Comparison of ENCODE assay signal across 14 cellular contexts in the genomic region with DNA sequence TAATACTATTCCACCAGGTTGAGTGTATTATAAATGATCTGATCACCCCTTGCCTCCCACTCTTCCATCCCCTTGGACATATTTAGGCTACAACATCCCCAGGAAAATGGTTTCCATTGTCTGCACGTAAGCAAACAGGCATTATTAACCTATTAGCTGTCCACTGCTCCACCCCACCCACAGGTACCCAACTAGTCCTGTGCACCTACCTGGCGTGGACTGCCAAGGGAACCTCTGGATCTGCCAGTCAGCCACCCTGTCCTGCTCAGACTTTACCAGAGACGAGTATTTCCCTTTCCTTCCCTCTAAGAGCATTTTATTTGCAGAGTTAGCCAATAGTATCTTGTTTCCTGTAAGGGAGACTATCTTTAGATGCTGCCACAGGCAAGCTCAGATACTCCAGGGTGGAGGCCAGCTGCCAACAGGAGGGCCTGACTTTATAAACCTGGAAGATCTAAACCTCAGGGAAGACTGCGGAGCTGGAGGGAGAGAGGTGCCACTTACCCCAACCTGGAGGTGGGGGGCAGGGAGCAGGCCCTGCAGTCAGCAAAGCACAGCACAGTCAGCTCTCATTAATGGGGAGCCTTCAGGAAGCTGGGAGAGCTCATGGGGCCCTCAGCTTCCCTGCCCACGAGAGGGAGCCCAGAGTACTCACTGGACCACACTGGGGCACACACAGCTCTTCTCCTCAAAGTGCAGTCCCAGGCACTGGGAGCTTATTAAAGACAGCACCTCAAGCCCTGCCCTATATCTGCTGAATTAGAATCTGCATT. TPM values are rescaled to one million over a fixed set of nuclear protein-coding genes. Genes with fewer than 3 reads are reported as not detected.
A peak's percentile ranks its signal among the peaks of the same experiment; 100 is the strongest.
DNase-seq lines count a peak whose midpoint lies in the region; ATAC-seq and TF ChIP-seq lines count a peak whose summit lies in the region.
"Had no signal": no experiment of that assay in that cellular context is flagged by ENCODE, and none has a peak within 500 bp of the region (broad histone marks: within the 10 kb centered on the region; RNA-seq: fewer than 3 reads in every experiment).

A gene with protein sequence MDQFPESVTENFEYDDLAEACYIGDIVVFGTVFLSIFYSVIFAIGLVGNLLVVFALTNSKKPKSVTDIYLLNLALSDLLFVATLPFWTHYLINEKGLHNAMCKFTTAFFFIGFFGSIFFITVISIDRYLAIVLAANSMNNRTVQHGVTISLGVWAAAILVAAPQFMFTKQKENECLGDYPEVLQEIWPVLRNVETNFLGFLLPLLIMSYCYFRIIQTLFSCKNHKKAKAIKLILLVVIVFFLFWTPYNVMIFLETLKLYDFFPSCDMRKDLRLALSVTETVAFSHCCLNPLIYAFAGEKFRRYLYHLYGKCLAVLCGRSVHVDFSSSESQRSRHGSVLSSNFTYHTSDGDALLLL (minus strand): TSS at position 292 of the 773 bp plus-strand sequence. CDS start 13,527 bp downstream, outside the sequence.

- peaks cover 17% of the 10 kb centered on the region for H3K27me3 Mint-ChIP-seq in T-helper 1 cell treated with Interleukin-12 subunit alpha and Interleukin-12 subunit beta and Interleukin-4 antibody, amounts not matched to agents 30 μg/mL and 1 μg/mL, for 36 hours (ENCODE audit: low read depth)
- peaks cover 2 to 20% (median 8%) of the 10 kb centered on the region in 3 donors for H3K27me3 Mint-ChIP-seq in immature natural killer cell (ENCODE audit: low read depth in 3 of 3)

- H3K9me3 Mint-ChIP-seq in T-helper 1 cell treated with Interleukin-12 subunit alpha and Interleukin-12 subunit beta and Interleukin-4 antibody, amounts not matched to agents 30 μg/mL and 1 μg/mL, for 36 hours: no peaks in the 10 kb centered on the region
- peaks cover 0 to 3% (median 0%) of the 10 kb centered on the region in 6 donors for H3K9me3 Mint-ChIP-seq in immature natural killer cell

- H3K36me3 ChIP-seq in right atrium auricular region (no peaks in the 10 kb centered on the region), upper lobe of right lung (no peaks in the 10 kb centered on the region)
- H3K36me3 ChIP-seq: adrenal gland, transverse colon had no signal

- intact Hi-C loops in Right ventricle myocardium inferior (cut with DNase I): no loop called here
- intact Hi-C loops in upper lobe of right lung (cut with DNase I): loop anchor here (10.0 kb wide), 2 partner anchors 75 to 155 kb away; no protein-coding TSS in a partner anchor

- ATAC-seq in Right ventricle myocardium inferior (peak; percentile 51), upper lobe of right lung (peak; percentile 56), GM19351 (IDR thresholded peaks at IDR 0.05; ENCODE audit: unreplicated experiment) (no peak)
- ATAC-seq: activated CD4-positive, CD25-positive, alpha-beta regulatory T cell treated with anti-CD3 and anti-CD28 coated beads, Interleukin-2, amount 50 U/mL, for 24 hours had no signal

- peaks cover 64% of the 10 kb centered on the region for H3K4me1 Mint-ChIP-seq in T-helper 1 cell treated with Interleukin-12 subunit alpha and Interleukin-12 subunit beta and Interleukin-4 antibody, amounts not matched to agents 30 μg/mL and 1 μg/mL, for 36 hours (ENCODE audit: low read depth)
- peaks cover 63 to 64% of the 10 kb centered on the region in 2 donors for H3K4me1 Mint-ChIP-seq in immature natural killer cell

- peak within 1 kb of the TSS; percentile 56 for H3K27ac Mint-ChIP-seq in T-helper 1 cell treated with Interleukin-12 subunit alpha and Interleukin-12 subunit beta and Interleukin-4 antibody, amounts not matched to agents 30 μg/mL and 1 μg/mL, for 36 hours
- H3K27ac Mint-ChIP-seq in immature natural killer cell: peak within 1 kb of the TSS; percentile 94 to 100 (median 98)

- H3K27ac ChIP-seq in right atrium auricular region (peak within 1 kb of the TSS in 1 of 2 donors; percentile 28), upper lobe of right lung (no peak within 1 kb of the TSS)
- H3K27ac ChIP-seq: transverse colon had no signal

- H3K4me3 Mint-ChIP-seq in T-helper 1 cell treated with Interleukin-12 subunit alpha and Interleukin-12 subunit beta and Interleukin-4 antibody, amounts not matched to agents 30 μg/mL and 1 μg/mL, for 36 hours: peak within 1 kb of the TSS; percentile 55
- peak within 1 kb of the TSS; percentile 95 to 100 (median 99) for H3K4me3 Mint-ChIP-seq in immature natural killer cell

- H3K4me3 ChIP-seq in right atrium auricular region (no peak within 1 kb of the TSS), upper lobe of right lung (no peak within 1 kb of the TSS)
- H3K4me3 ChIP-seq: adrenal gland, transverse colon had no signal

- TF ChIP-seq CTCF in right atrium auricular region (IDR thresholded peaks at IDR 0.05): no peak
- no peak for TF ChIP-seq CTCF in upper lobe of right lung (IDR thresholded peaks at IDR 0.05)

- H3K27me3 ChIP-seq in right atrium auricular region (no peaks in the 10 kb centered on the region), upper lobe of right lung (peaks cover 4% of the 10 kb centered on the region)
- H3K27me3 ChIP-seq: adrenal gland, transverse colon had no signal

- DNase-seq in Right ventricle myocardium inferior (ENCODE audit: missing footprints) (no peak), right atrium auricular region (ENCODE audit: low spot score) (no peak), immature natural killer cell (peak; percentile 47 to 54 (median 50)), upper lobe of right lung (no peak), NCI-H1694 (lab: John Stamatoyannopoulos, UW) (no peak)
- DNase-seq in activated effector memory CD4-positive, alpha-beta T cell treated with Interleukin-2 at 50 U/mL for 16 hours: no peak
- DNase-seq: NCI-H1092 treated with DMSO at 0.1 percent for 48 hours; NK-92 treated with Interleukin-12 subunit alpha and Interleukin-12 subunit beta, amount 100 ng/mL, for 24 hours; stimulated activated CD4-positive, alpha-beta T cell treated with anti-CD3 and anti-CD28 coated beads, Interleukin-4, amount 100 ng/mL, for 1 hour; transverse colon had no signal

- H3K36me3 Mint-ChIP-seq in T-helper 1 cell treated with Interleukin-12 subunit alpha and Interleukin-12 subunit beta and Interleukin-4 antibody, amounts not matched to agents 30 μg/mL and 1 μg/mL, for 36 hours (ENCODE audit: low read depth): peaks cover 11% of the 10 kb centered on the region
- H3K36me3 Mint-ChIP-seq in immature natural killer cell: peaks cover 45 to 52% (median 46%) of the 10 kb centered on the region in 3 donors

- peaks cover 0 to 7% of the 10 kb centered on the region in 2 donors for H3K4me1 ChIP-seq in right atrium auricular region
- H3K4me1 ChIP-seq in upper lobe of right lung: no peaks in the 10 kb centered on the region
- H3K4me1 ChIP-seq: adrenal gland, transverse colon had no signal

- H3K9me3 ChIP-seq in right atrium auricular region (no peaks in the 10 kb centered on the region), upper lobe of right lung (no peaks in the 10 kb centered on the region)
- H3K9me3 ChIP-seq: adrenal gland, transverse colon had no signal

RNA-seq across cellular contexts. Expression of the gene that starts here (rescaled TPM):
- 2.1 TPM for total RNA-seq in Right ventricle myocardium inferior
- total RNA-seq in right atrium auricular region: under 1 TPM; 0.26 to 0.59 TPM
- polyA plus RNA-seq in immature natural killer cell: 1,000 to 10,000 TPM in 1 of 3 donors, 100 to 1,000 TPM in 2; 338 to 1,281 (median 522) TPM
- total RNA-seq in upper lobe of right lung: 8.3 TPM

Comparison
In these comparisons a context has a peak if more than half of its experiments do, and no peak if none do; other contexts are left out.
1. DNase-seq: peak in immature natural killer cell (3 of 3); none in Right ventricle myocardium inferior (single experiment), right atrium auricular region (single experiment), upper lobe of right lung (single experiment), activated effector memory CD4-positive, alpha-beta T cell treated with Interleukin-2 at 50 U/mL for 16 hours (single experiment) and NCI-H1694 (single experiment).